In genomic region chr15:67077641-67078215, GRCh38 we compare ENCODE assay signal across 9 cellular contexts. TPM values are rescaled to one million over a fixed set of nuclear protein-coding genes. Genes with fewer than 3 reads are reported as not detected.
DNase-seq lines count a peak whose midpoint lies in the region; ATAC-seq and TF ChIP-seq lines count a peak whose summit lies in the region.
"Had no signal": no experiment of that assay in that cellular context is flagged by ENCODE, and none has a peak within 500 bp of the region (broad histone marks: within the 10 kb centered on the region; RNA-seq: fewer than 3 reads in every experiment).

No MANE protein-coding gene starts in this region.

- H3K27me3 Mint-ChIP-seq in activated CD8-positive, alpha-beta memory T cell treated with anti-CD3 and anti-CD28 coated beads, Interleukin-2, amount 10 ng/mL, durations not matched to agents 7 days and 5 days, result no peaks in the 10 kb centered on the region
- no peaks in the 10 kb centered on the region for H3K27me3 Mint-ChIP-seq in T-helper 17 cell

- peaks cover 93% of the 10 kb centered on the region for H3K4me1 Mint-ChIP-seq in activated CD8-positive, alpha-beta memory T cell treated with anti-CD3 and anti-CD28 coated beads, Interleukin-2, amount 10 ng/mL, durations not matched to agents 7 days and 5 days
- peaks cover 72% of the 10 kb centered on the region for H3K4me1 Mint-ChIP-seq in T-helper 17 cell

- DNase-seq in activated CD8-positive, alpha-beta memory T cell treated with anti-CD3 and anti-CD28 coated beads, Interleukin-2, amount 10 ng/mL, durations not matched to agents 7 days and 5 days, result no peak
- DNase-seq in activated CD8-positive, alpha-beta memory T cell treated with anti-CD3 and anti-CD28 coated beads, Interleukin-2, amount 50 U/mL, for 48 hours, result no peak
- DNase-seq in T-helper 17 cell (no peak), islet precursor cell (peak; percentile 91), thyroid gland (no peak), foreskin keratinocyte (no peak), HT-29 (ENCODE audit: low spot score) (no peak)
- DNase-seq in stimulated activated CD4-positive, alpha-beta T cell treated with anti-CD3 and anti-CD28 coated beads, Interleukin-4, amount 100 ng/mL, for 1 hour, result no peak
- DNase-seq: NCI-H146 had no signal

- no peak overlapping the region for H3K4me3 ChIP-seq in thyroid gland (replicated peaks in 1 of 3)

- H3K9me3 ChIP-seq in T-helper 17 cell (ENCODE audit: control insufficient read depth, low read length, poor library complexity, severe bottlenecking) (no peaks in the 10 kb centered on the region), thyroid gland (no peaks in the 10 kb centered on the region)

- no peaks in the 10 kb centered on the region for H3K36me3 ChIP-seq in thyroid gland

- TF ChIP-seq POLR2A in thyroid gland (IDR thresholded peaks at IDR 0.05), result no peak

- no peak for ATAC-seq in activated CD8-positive, alpha-beta memory T cell treated with anti-CD3 and anti-CD28 coated beads, Interleukin-2, amount 10 ng/mL, durations not matched to agents 7 days and 5 days
- ATAC-seq in T-helper 17 cell (no peak), foreskin keratinocyte (no peak)

- peak overlapping the region; percentile 62 for H3K27ac Mint-ChIP-seq in activated CD8-positive, alpha-beta memory T cell treated with anti-CD3 and anti-CD28 coated beads, Interleukin-2, amount 10 ng/mL, durations not matched to agents 7 days and 5 days
- H3K27ac Mint-ChIP-seq in T-helper 17 cell, result peak overlapping the region; percentile 97

- intact Hi-C loops in thyroid gland (cut with DNase I), result no loop called here

- 63 to 70% methylated on average over 6 of the region's 6 CpGs for WGBS in thyroid gland, 2 donors

- no peaks in the 10 kb centered on the region for H3K9me3 Mint-ChIP-seq in activated CD8-positive, alpha-beta memory T cell treated with anti-CD3 and anti-CD28 coated beads, Interleukin-2, amount 10 ng/mL, durations not matched to agents 7 days and 5 days (ENCODE audit: low read depth)

- CTCF ChIA-PET in activated CD8-positive, alpha-beta memory T cell treated with anti-CD3 and anti-CD28 coated beads, Interleukin-2, amount 10 ng/mL, durations not matched to agents 7 days and 5 days (lab: Charles Lee), result interaction anchor here (11.2 kb wide), 1 partner anchor 9 kb away, joined by 138 read pairs; the partner anchor contains the start of gene SMAD3

- H3K4me3 Mint-ChIP-seq in activated CD8-positive, alpha-beta memory T cell treated with anti-CD3 and anti-CD28 coated beads, Interleukin-2, amount 10 ng/mL, durations not matched to agents 7 days and 5 days, result no peak overlapping the region
- peak overlapping the region; percentile 89 for H3K4me3 Mint-ChIP-seq in T-helper 17 cell

- peaks cover 73% of the 10 kb centered on the region for H3K36me3 Mint-ChIP-seq in activated CD8-positive, alpha-beta memory T cell treated with anti-CD3 and anti-CD28 coated beads, Interleukin-2, amount 10 ng/mL, durations not matched to agents 7 days and 5 days
- no peaks in the 10 kb centered on the region for H3K36me3 Mint-ChIP-seq in T-helper 17 cell (ENCODE audit: low read depth)

- H3K4me1 ChIP-seq in thyroid gland, result peaks cover 78 to 99% of the 10 kb centered on the region in 2 donors
- H3K4me1 ChIP-seq in foreskin keratinocyte, result peaks cover 57% of the 10 kb centered on the region

- no peak for TF ChIP-seq CTCF in thyroid gland (IDR thresholded peaks at IDR 0.05)
- TF ChIP-seq CTCF in foreskin keratinocyte (conservative IDR thresholded peaks at IDR 0.05), result no peak

- H3K27me3 ChIP-seq in thyroid gland (no peaks in the 10 kb centered on the region), foreskin keratinocyte (no peaks in the 10 kb centered on the region)

- H3K27ac ChIP-seq in thyroid gland, result peak overlapping the region in 2 of 3 donors; percentile 51 to 52
- no peak overlapping the region for H3K27ac ChIP-seq in foreskin keratinocyte

RNA-seq across cellular contexts. Expression of gene SMAD3, which starts 12.3 kb away (rescaled TPM):
- 10 to 100 TPM; 87.1 to 88.0 TPM for total RNA-seq in activated CD8-positive, alpha-beta memory T cell treated with anti-CD3 and anti-CD28 coated beads, Interleukin-2, amount 10 ng/mL, durations not matched to agents 7 days and 5 days
- total RNA-seq in T-helper 17 cell, result 10 to 100 TPM; 79.8 to 82.9 TPM
- 10 to 100 TPM; 33.6 to 66.5 (median 47.3) TPM for total RNA-seq in thyroid gland
- total RNA-seq in foreskin keratinocyte, result 49.9 and 57.4 TPM in 2 replicates
- 27.2 and 29.4 TPM in 2 replicates for polyA plus RNA-seq in foreskin keratinocyte
- total RNA-seq in HT-29 (2014; rRNA removed; shearing (Covaris generic)), result 63.5 and 82.5 TPM in 2 replicates
